Comparison of ENCODE assay signal across 9 cellular contexts in genomic region chr11:68330700-68331337, GRCh38. TPM values are rescaled to one million over a fixed set of nuclear protein-coding genes. Genes with fewer than 3 reads are reported as not detected.
A peak's percentile ranks its signal among the peaks of the same experiment; 100 is the strongest.
DNase-seq lines count a peak whose midpoint lies in the region; ATAC-seq, FAIRE-seq and TF ChIP-seq lines count a peak whose summit lies in the region.
"Had no signal": no experiment of that assay in that cellular context is flagged by ENCODE, and none has a peak within 500 bp of the region (broad histone marks: within the 10 kb centered on the region; RNA-seq: fewer than 3 reads in every experiment).

No MANE protein-coding gene starts in this region.

- no peak overlapping the region for H3K4me3 Mint-ChIP-seq in stimulated activated naive CD8-positive, alpha-beta T cell treated with anti-CD3 and anti-CD28 coated beads, Interleukin-15, Interleukin-2, amounts not matched to agents 100 ng/mL and 50 ng/mL, for 24 hours

- no peak overlapping the region for H2BK120ac ChIP-seq in H1 (replicated peaks; ENCODE audit: low read depth, low read length)

- DNase-seq in stimulated activated naive CD8-positive, alpha-beta T cell treated with anti-CD3 and anti-CD28 coated beads, Interleukin-15, Interleukin-2, amounts not matched to agents 100 U/mL and 50 U/mL, for 24 hours: no peak
- DNase-seq in H1 (ENCODE audit: low read depth in 1 of 2, low spot score in 2 of 2) (no peak), RCC 7860 (ENCODE audit: low spot score) (no peak), cortex of kidney (lab: John Stamatoyannopoulos, UW) (no peak), ACHN (no peak), MG63 (no peak)
- DNase-seq: NCI-H1930 had no signal

- H3K9me3 Mint-ChIP-seq in stimulated activated naive CD8-positive, alpha-beta T cell treated with anti-CD3 and anti-CD28 coated beads, Interleukin-15, Interleukin-2, amounts not matched to agents 100 ng/mL and 50 ng/mL, for 24 hours: no peaks in the 10 kb centered on the region

- no peak for TF ChIP-seq CTCF in H1 (IDR thresholded peaks at IDR 0.05; ENCODE audit: control extremely low read depth in 1 of 3, insufficient read depth in 1 of 3, low read depth in 1 of 3, low read length in 3 of 3)

- H2BK15ac ChIP-seq in H1 (ENCODE audit: low read length): no peak overlapping the region

- H3K4me3 ChIP-seq in H1 (ENCODE audit: extremely low read depth in 1 of 4, insufficient read depth in 2 of 4, low read depth in 3 of 4, low read length in 4 of 4): 0 out of 8 replicates have a peak overlapping the region, but pooled peaks of 1 of the 4 experiments have one; percentile 14
- no peak overlapping the region for H3K4me3 ChIP-seq in muscle layer of duodenum (ENCODE audit: low read depth in 1 of 2, low read length in 2 of 2)
- H3K4me3 ChIP-seq in MG63: no peak overlapping the region

- H3K23ac ChIP-seq in H1 (ENCODE audit: insufficient read length): no peak overlapping the region

- FAIRE-seq in H1 (lab: Jason Lieb, UNC) (no peak), RCC 7860 (lab: Jason Lieb, UNC) (no peak)

- H3K9me3 ChIP-seq in H1 (ENCODE audit: insufficient read depth in 2 of 2, low read depth in 1 of 2, low read length in 1 of 2) (no peaks in the 10 kb centered on the region), muscle layer of duodenum (ENCODE audit: control insufficient read depth in 1 of 2, low read length in 2 of 2) (no peaks in the 10 kb centered on the region), MG63 (no peaks in the 10 kb centered on the region)

- no peak overlapping the region for H3K14ac ChIP-seq in H1 (ENCODE audit: insufficient read length)

- peaks cover 17% of the 10 kb centered on the region for H3K79me1 ChIP-seq in H1 (ENCODE audit: low read depth, low read length)

- no peak overlapping the region for H4K5ac ChIP-seq in H1 (ENCODE audit: insufficient read length, low read depth, low read length)

- TF ChIP-seq RAD21 in H1 (IDR thresholded peaks at IDR 0.05 in 1 of 2, conservative IDR thresholded peaks at IDR 0.05 in 1 of 2; ENCODE audit: low read depth in 2 of 2, low read length in 2 of 2): no peak

- H3K4me2 ChIP-seq in H1 (ENCODE audit: insufficient read depth in 1 of 2, low read depth in 2 of 2, low read length in 2 of 2): peak overlapping the region; percentile 14 to 42

- H3K9ac ChIP-seq in H1 (replicated peaks in 1 of 4; ENCODE audit: extremely low read depth in 1 of 4, low read depth in 3 of 4, low read length in 3 of 4): no peak overlapping the region

- in situ Hi-C loops in ACHN (cut with HindIII; ENCODE audit: low pct_ligation_motif_present, low pct_unique_long_range_greater_than_20kb, low sequenced_read_pairs): no loop called here

- peak overlapping the region; percentile 78; the same call in 1 of the 2 replicates for H2AK5ac ChIP-seq in H1 (ENCODE audit: low read depth, low read length)

- no peaks in the 10 kb centered on the region for H4K20me1 ChIP-seq in H1 (replicated peaks in 1 of 2; ENCODE audit: control insufficient read depth in 1 of 2, insufficient read depth in 2 of 2, low read length in 2 of 2)

- H4K8ac ChIP-seq in H1 (ENCODE audit: extremely low read depth, insufficient read depth, low read length): no peak overlapping the region; the same call in 1 of the 2 replicates

- no peaks in the 10 kb centered on the region for H3K36me3 Mint-ChIP-seq in stimulated activated naive CD8-positive, alpha-beta T cell treated with anti-CD3 and anti-CD28 coated beads, Interleukin-15, Interleukin-2, amounts not matched to agents 100 ng/mL and 50 ng/mL, for 24 hours (ENCODE audit: low read depth)

- no peak overlapping the region for H2AFZ ChIP-seq in H1 (ENCODE audit: low read length)

- no peak overlapping the region for H3K4ac ChIP-seq in H1 (replicated peaks; ENCODE audit: insufficient read length, low read depth, low read length)

- H3K36me3 ChIP-seq in H1 (ENCODE audit: control insufficient read depth in 2 of 4, insufficient read depth in 4 of 4, low read length in 3 of 4): no peaks in the 10 kb centered on the region
- H3K36me3 ChIP-seq in muscle layer of duodenum (ENCODE audit: control insufficient read depth in 1 of 2, insufficient read depth in 2 of 2, low read length in 2 of 2): no peaks in the 10 kb centered on the region
- no peaks in the 10 kb centered on the region for H3K36me3 ChIP-seq in MG63

- peak overlapping the region; percentile 88; the same call in 1 of the 2 replicates for H2BK20ac ChIP-seq in H1 (ENCODE audit: low read length)

- no peak for TF ChIP-seq POLR2A in H1 (IDR thresholded peaks at IDR 0.05; ENCODE audit: control extremely low read depth in 1 of 2, low read depth in 2 of 2, low read length in 2 of 2)

- no peak overlapping the region for H3K56ac ChIP-seq in H1 (replicated peaks; ENCODE audit: insufficient read length, low read depth, low read length)

- 51% methylated on average over 16 of the region's 16 CpGs; no CpG with 5 or more reads in 1 of the 2 experiments for WGBS in H1 (ENCODE audit: extremely low coverage in 1 of 2, insufficient coverage in 1 of 2, insufficient read length in 1 of 2, insufficient replicate concordance in 2 of 2, low coverage in 1 of 2, low lambda C conversion rate in 2 of 2, missing lambda C conversion rate in 1 of 2), 2 experiments

- CTCF ChIA-PET in H1 (lab: Charles Lee; ENCODE audit: partially characterized antibody): interaction anchor here (1.5 to 2.2 kb wide), 6 partner anchors 12 to 52 kb away, joined by 3 to 9 read pairs (median 6); no protein-coding TSS in a partner anchor

- no peaks in the 10 kb centered on the region for H3K27me3 ChIP-seq in H1 (replicated peaks in 1 of 4; ENCODE audit: control insufficient read depth in 3 of 4, extremely low read depth in 1 of 4, insufficient read depth in 3 of 4, low read length in 3 of 4)
- no peaks in the 10 kb centered on the region for H3K27me3 ChIP-seq in muscle layer of duodenum (ENCODE audit: low read depth, low read length)
- no peaks in the 10 kb centered on the region for H3K27me3 ChIP-seq in MG63

- peak overlapping the region; percentile 86 for H4K91ac ChIP-seq in H1 (replicated peaks; ENCODE audit: insufficient read length, low read length)

- no peaks in the 10 kb centered on the region for H3K27me3 Mint-ChIP-seq in stimulated activated naive CD8-positive, alpha-beta T cell treated with anti-CD3 and anti-CD28 coated beads, Interleukin-15, Interleukin-2, amounts not matched to agents 100 ng/mL and 50 ng/mL, for 24 hours

- peaks cover 63% of the 10 kb centered on the region for H3K4me1 Mint-ChIP-seq in stimulated activated naive CD8-positive, alpha-beta T cell treated with anti-CD3 and anti-CD28 coated beads, Interleukin-15, Interleukin-2, amounts not matched to agents 100 ng/mL and 50 ng/mL, for 24 hours (ENCODE audit: low read depth)

- peak overlapping the region; percentile 40; the same call in 1 of the 2 replicates for H3K18ac ChIP-seq in H1 (ENCODE audit: extremely low read depth, low read length)

- no peak for ATAC-seq in stimulated activated naive CD8-positive, alpha-beta T cell treated with anti-CD3 and anti-CD28 coated beads, Interleukin-15, Interleukin-2, amounts not matched to agents 100 U/mL and 50 U/mL, for 24 hours

- H3K4me1 ChIP-seq in H1 (replicated peaks in 1 of 4; ENCODE audit: control insufficient read depth in 3 of 4, insufficient read depth in 4 of 4, low read length in 3 of 4): peaks cover 31 to 57% (median 42%) of the 10 kb centered on the region in 4 experiments
- H3K4me1 ChIP-seq in muscle layer of duodenum (ENCODE audit: control insufficient read depth in 1 of 2, insufficient read depth in 2 of 2, low read length in 2 of 2): peaks cover 12 to 60% of the 10 kb centered on the region in 2 donors

- 0 out of 2 replicates have a peak overlapping the region, but pooled peaks have one; percentile 4 for H2BK12ac ChIP-seq in H1 (ENCODE audit: low read depth, low read length)

- H3K79me2 ChIP-seq in H1 (ENCODE audit: control insufficient read depth in 1 of 2, insufficient read depth in 2 of 2, low read length in 2 of 2): peaks cover 0 to 62% of the 10 kb centered on the region in 2 experiments; a peak in 3 of 4 replicates

- peak overlapping the region; percentile 8 for H3K27ac Mint-ChIP-seq in stimulated activated naive CD8-positive, alpha-beta T cell treated with anti-CD3 and anti-CD28 coated beads, Interleukin-15, Interleukin-2, amounts not matched to agents 100 ng/mL and 50 ng/mL, for 24 hours

- H3K23me2 ChIP-seq in H1 (ENCODE audit: low read depth, low read length): no peaks in the 10 kb centered on the region

- H2BK5ac ChIP-seq in H1 (ENCODE audit: low read depth, low read length): peak overlapping the region; percentile 82; the same call in 1 of the 2 replicates

- POLR2A ChIA-PET in H1 (lab: Charles Lee; ENCODE audit: partially characterized antibody): interaction anchor here (0.6 to 2.4 kb wide), 4 partner anchors 8 to 49 kb away, joined by 3 to 8 read pairs (median 4); no protein-coding TSS in a partner anchor

- H3K27ac ChIP-seq in H1 (ENCODE audit: low read depth, low read length) (no peak overlapping the region), muscle layer of duodenum (ENCODE audit: low read length) (peak overlapping the region; percentile 20)

- TF ChIP-seq EP300 in H1 (IDR thresholded peaks at IDR 0.05; ENCODE audit: borderline replicate concordance in 1 of 2, low read depth in 2 of 2, low read length in 2 of 2): no peak

TF ChIP-seq in H1, 55 proteins besides CTCF, POLR2A, EP300 and RAD21 (continues in another document):
- TF ChIP-seq KDM1A (IDR thresholded peaks at IDR 0.05; ENCODE audit: borderline replicate concordance, low read length): peak; percentile 12; the same call in 1 of the 2 replicates

RNA-seq across cellular contexts. Expression of gene LRP5, which starts 18.4 kb away (rescaled TPM):
- total RNA-seq in H1 (2021; fragmentation: NEBNext Ultra II Directional; extraction: Animal tissue kit (Norgen Biotek cat#: 25700)): 35.4 and 38.9 TPM in 2 replicates
- polyA plus RNA-seq in H1 (2011; rRNA removed): 19.0 and 31.5 TPM in 2 replicates
- polyA plus RNA-seq in H1 (2011; cell fraction: cytosol; rRNA removed): 13.8 TPM
- 38.9 TPM for polyA plus RNA-seq in H1 (2011; cell fraction: nucleus; rRNA removed)
- polyA plus RNA-seq in H1 (2012, experiment 1 of 2): 17.8 to 35.8 TPM (median 32.9 TPM) in 4 replicates
- 29.9 TPM for polyA plus RNA-seq in H1 (2012, experiment 2 of 2)
- 62.7 TPM for polyA plus RNA-seq in H1 (2013, experiment 1 of 2)
- 63.2 TPM for polyA plus RNA-seq in H1 (2013, experiment 2 of 2)
- polyA minus RNA-seq in H1 (2011; rRNA and poly(A)+ RNA removed): 22.5 and 24.7 TPM in 2 replicates
- polyA minus RNA-seq in H1 (2011; cell fraction: cytosol; rRNA and poly(A)+ RNA removed): 27.4 TPM
- 23.6 TPM for polyA minus RNA-seq in H1 (2011; cell fraction: nucleus; rRNA and poly(A)+ RNA removed)
- total RNA-seq in MG63 (2014; rRNA removed; shearing (Covaris generic); ENCODE audit: low replicate concordance): 16.9 and 23.5 TPM in 2 replicates

RNA-seq across cellular contexts. Expression of gene C11orf24, which starts 59.0 kb away (rescaled TPM):
- total RNA-seq in H1 (2021; fragmentation: NEBNext Ultra II Directional; extraction: Animal tissue kit (Norgen Biotek cat#: 25700)): 45.3 and 45.4 TPM in 2 replicates
- 51.7 and 63.5 TPM in 2 replicates for polyA plus RNA-seq in H1 (2011; rRNA removed)
- 41.2 TPM for polyA plus RNA-seq in H1 (2011; cell fraction: cytosol; rRNA removed)
- 46.1 TPM for polyA plus RNA-seq in H1 (2011; cell fraction: nucleus; rRNA removed)
- 31.5 to 47.3 TPM (median 39.6 TPM) in 4 replicates for polyA plus RNA-seq in H1 (2012, experiment 1 of 2)
- 35.9 TPM for polyA plus RNA-seq in H1 (2012, experiment 2 of 2)
- polyA plus RNA-seq in H1 (2013, experiment 1 of 2): 70.2 TPM
- 79.0 TPM for polyA plus RNA-seq in H1 (2013, experiment 2 of 2)
- 18.7 and 23.8 TPM in 2 replicates for polyA minus RNA-seq in H1 (2011; rRNA and poly(A)+ RNA removed)
- polyA minus RNA-seq in H1 (2011; cell fraction: cytosol; rRNA and poly(A)+ RNA removed): 33.8 TPM
- 28.2 TPM for polyA minus RNA-seq in H1 (2011; cell fraction: nucleus; rRNA and poly(A)+ RNA removed)
- total RNA-seq in MG63 (2014; rRNA removed; shearing (Covaris generic); ENCODE audit: low replicate concordance): 26.3 and 30.3 TPM in 2 replicates
